8 cellular contexts compared by ENCODE assay signal in genomic region chr4:158170691-158171455, GRCh38. TPM values are rescaled to one million over a fixed set of nuclear protein-coding genes. Genes with fewer than 3 reads are reported as not detected.
A peak's percentile ranks its signal among the peaks of the same experiment; 100 is the strongest.
DNase-seq lines count a peak whose midpoint lies in the region; ATAC-seq, FAIRE-seq and TF ChIP-seq lines count a peak whose summit lies in the region.
"Had no signal": no experiment of that assay in that cellular context is flagged by ENCODE, and none has a peak within 500 bp of the region (broad histone marks: within the 10 kb centered on the region; RNA-seq: fewer than 3 reads in every experiment).

No MANE protein-coding gene starts in this region.

- no peak overlapping the region for H3K18ac ChIP-seq in H1 (ENCODE audit: extremely low read depth, low read length)

- no peak overlapping the region for H4K5ac ChIP-seq in H1 (ENCODE audit: insufficient read length, low read depth, low read length)

- H3K9me3 ChIP-seq in H1 (ENCODE audit: insufficient read depth in 2 of 2, low read depth in 1 of 2, low read length in 1 of 2) (no peaks in the 10 kb centered on the region), muscle layer of duodenum (ENCODE audit: control insufficient read depth in 1 of 2, low read length in 2 of 2) (no peaks in the 10 kb centered on the region)

- H3K27me3 ChIP-seq in H1 (replicated peaks in 1 of 4; ENCODE audit: control insufficient read depth in 3 of 4, extremely low read depth in 1 of 4, insufficient read depth in 3 of 4, low read length in 3 of 4) (no peaks in the 10 kb centered on the region), muscle layer of duodenum (ENCODE audit: low read depth, low read length) (no peaks in the 10 kb centered on the region)

- CTCF ChIA-PET in H1 (lab: Charles Lee; ENCODE audit: partially characterized antibody): interaction anchor here (0.6 to 4.3 kb wide), 49 partner anchors 8 to 656 kb away, joined by 3 to 41 read pairs (median 4); no protein-coding TSS in a partner anchor

- WGBS in H1 (ENCODE audit: extremely low coverage in 1 of 2, insufficient coverage in 1 of 2, insufficient read length in 1 of 2, insufficient replicate concordance in 2 of 2, low coverage in 1 of 2, low lambda C conversion rate in 2 of 2, missing lambda C conversion rate in 1 of 2), 2 experiments: 92% methylated on average over 30 of the region's 38 CpGs; no CpG with 5 or more reads in 1 of the 2 experiments

- H3K4me2 ChIP-seq in H1 (ENCODE audit: insufficient read depth in 1 of 2, low read depth in 2 of 2, low read length in 2 of 2): no peak overlapping the region

- no peak overlapping the region for H2BK12ac ChIP-seq in H1 (ENCODE audit: low read depth, low read length)

- no peak for FAIRE-seq in H1 (lab: Jason Lieb, UNC)

- no peak overlapping the region for H3K14ac ChIP-seq in H1 (ENCODE audit: insufficient read length)

- DNase-seq in NAMALWA (ENCODE audit: low spot score): peak; percentile 14
- peak in 1 of 2 experiments; percentile 86 for DNase-seq in H1 (ENCODE audit: low read depth in 1 of 2, low spot score in 2 of 2)
- no peak for DNase-seq in GF-D8 (lab: John Stamatoyannopoulos, UW)
- DNase-seq: activated B cell treated with CpG ODN at 0.5 μM for 24 hours had no signal

- H3K9ac ChIP-seq in H1 (replicated peaks in 1 of 4; ENCODE audit: extremely low read depth in 1 of 4, low read depth in 3 of 4, low read length in 3 of 4): no peak overlapping the region

- H4K20me1 ChIP-seq in H1 (replicated peaks in 1 of 2; ENCODE audit: control insufficient read depth in 1 of 2, insufficient read depth in 2 of 2, low read length in 2 of 2): no peaks in the 10 kb centered on the region

- TF ChIP-seq RAD21 in H1 (IDR thresholded peaks at IDR 0.05 in 1 of 2, conservative IDR thresholded peaks at IDR 0.05 in 1 of 2; ENCODE audit: low read depth in 2 of 2, low read length in 2 of 2): peak; percentile 39 to 54; a peak in 3 of 4 replicates

- no peak overlapping the region for H3K23ac ChIP-seq in H1 (ENCODE audit: insufficient read length)

- H4K8ac ChIP-seq in H1 (ENCODE audit: extremely low read depth, insufficient read depth, low read length): peak overlapping the region; percentile 57

- H4K91ac ChIP-seq in H1 (replicated peaks; ENCODE audit: insufficient read length, low read length): no peak overlapping the region

- H3K4me3 ChIP-seq in H1 (ENCODE audit: extremely low read depth in 1 of 4, insufficient read depth in 2 of 4, low read depth in 3 of 4, low read length in 4 of 4): no peak overlapping the region
- peak overlapping the region; percentile 68 to 78 for H3K4me3 ChIP-seq in muscle layer of duodenum (ENCODE audit: low read depth in 1 of 2, low read length in 2 of 2)

- TF ChIP-seq POLR2A in H1 (IDR thresholded peaks at IDR 0.05; ENCODE audit: control extremely low read depth in 1 of 2, low read depth in 2 of 2, low read length in 2 of 2): no peak

- H2AK5ac ChIP-seq in H1 (ENCODE audit: low read depth, low read length): no peak overlapping the region

- no peaks in the 10 kb centered on the region for H3K79me2 ChIP-seq in H1 (ENCODE audit: control insufficient read depth in 1 of 2, insufficient read depth in 2 of 2, low read length in 2 of 2)

- H3K79me1 ChIP-seq in H1 (ENCODE audit: low read depth, low read length): no peaks in the 10 kb centered on the region

- H3K4ac ChIP-seq in H1 (replicated peaks; ENCODE audit: insufficient read length, low read depth, low read length): no peak overlapping the region

- peak; percentile 65 to 79 (median 74) for TF ChIP-seq CTCF in H1 (IDR thresholded peaks at IDR 0.05; ENCODE audit: control extremely low read depth in 1 of 3, insufficient read depth in 1 of 3, low read depth in 1 of 3, low read length in 3 of 3)

- H3K56ac ChIP-seq in H1 (replicated peaks; ENCODE audit: insufficient read length, low read depth, low read length): no peak overlapping the region

- H3K36me3 ChIP-seq in H1 (ENCODE audit: control insufficient read depth in 2 of 4, insufficient read depth in 4 of 4, low read length in 3 of 4): no peaks in the 10 kb centered on the region
- no peaks in the 10 kb centered on the region for H3K36me3 ChIP-seq in muscle layer of duodenum (ENCODE audit: control insufficient read depth in 1 of 2, insufficient read depth in 2 of 2, low read length in 2 of 2)

- no peak overlapping the region for H2BK15ac ChIP-seq in H1 (ENCODE audit: low read length)

- H3K27ac ChIP-seq in H1 (ENCODE audit: low read depth, low read length) (no peak overlapping the region), muscle layer of duodenum (ENCODE audit: low read length) (peak overlapping the region; percentile 88)

- TF ChIP-seq EP300 in H1 (IDR thresholded peaks at IDR 0.05; ENCODE audit: borderline replicate concordance in 1 of 2, low read depth in 2 of 2, low read length in 2 of 2): no peak

- POLR2A ChIA-PET in H1 (lab: Charles Lee; ENCODE audit: partially characterized antibody): no interaction called here

- H3K4me1 ChIP-seq in H1 (replicated peaks in 1 of 4; ENCODE audit: control insufficient read depth in 3 of 4, insufficient read depth in 4 of 4, low read length in 3 of 4): no peaks in the 10 kb centered on the region
- peaks cover 9 to 17% of the 10 kb centered on the region in 2 donors for H3K4me1 ChIP-seq in muscle layer of duodenum (ENCODE audit: control insufficient read depth in 1 of 2, insufficient read depth in 2 of 2, low read length in 2 of 2)

- no peak overlapping the region for H2BK20ac ChIP-seq in H1 (ENCODE audit: low read length)

- H2BK5ac ChIP-seq in H1 (ENCODE audit: low read depth, low read length): 0 out of 2 replicates have a peak overlapping the region, but pooled peaks have one; percentile 10

- peak overlapping the region; percentile 70 for H2AFZ ChIP-seq in H1 (ENCODE audit: low read length)

- no peak overlapping the region for H2BK120ac ChIP-seq in H1 (replicated peaks; ENCODE audit: low read depth, low read length)

- ATAC-seq in GM18870 (IDR thresholded peaks at IDR 0.05; ENCODE audit: unreplicated experiment) (peak; percentile 52), GM21717 (IDR thresholded peaks at IDR 0.05; ENCODE audit: unreplicated experiment) (no peak), HG03457 (IDR thresholded peaks at IDR 0.05; ENCODE audit: unreplicated experiment) (no peak)

- H3K23me2 ChIP-seq in H1 (ENCODE audit: low read depth, low read length): no peaks in the 10 kb centered on the region

TF ChIP-seq in H1, 55 proteins besides CTCF, POLR2A, EP300 and RAD21:
- TF ChIP-seq EGR1 (IDR thresholded peaks at IDR 0.05; ENCODE audit: borderline replicate concordance, low read depth, low read length) (no peak), TEAD4 (IDR thresholded peaks at IDR 0.05; ENCODE audit: low read depth, low read length) (peak; percentile 87), KDM1A (IDR thresholded peaks at IDR 0.05; ENCODE audit: borderline replicate concordance, low read length) (peak; percentile 80; the same call in 1 of the 2 replicates)

RNA-seq across cellular contexts. Expression of gene GASK1B, which starts 2.0 kb away (rescaled TPM):
- total RNA-seq in H1 (2021; fragmentation: NEBNext Ultra II Directional; extraction: Animal tissue kit (Norgen Biotek cat#: 25700)): not detected in 2 replicates
- polyA plus RNA-seq in H1 (2011; rRNA removed): 0.02 TPM in 1 of 2 replicates, not detected in the other
- 0.03 TPM for polyA plus RNA-seq in H1 (2011; cell fraction: cytosol; rRNA removed)
- not detected for polyA plus RNA-seq in H1 (2011; cell fraction: nucleus; rRNA removed)
- polyA plus RNA-seq in H1 (2012, experiment 1 of 2): 0.08 to 0.25 TPM in 2 of 4 replicates, not detected in the others
- polyA plus RNA-seq in H1 (2012, experiment 2 of 2): not detected
- 0.02 TPM for polyA plus RNA-seq in H1 (2013, experiment 1 of 2)
- 0.06 TPM for polyA plus RNA-seq in H1 (2013, experiment 2 of 2)
- polyA minus RNA-seq in H1 (2011; rRNA and poly(A)+ RNA removed): not detected in 2 replicates
- polyA minus RNA-seq in H1 (2011; cell fraction: cytosol; rRNA and poly(A)+ RNA removed): not detected
- not detected for polyA minus RNA-seq in H1 (2011; cell fraction: nucleus; rRNA and poly(A)+ RNA removed)
- total RNA-seq: activated B cell treated with CpG ODN at 0.5 μM for 24 hours had no signal

RNA-seq across cellular contexts. Expression of gene TMEM144, which starts 39.4 kb away (rescaled TPM):
- total RNA-seq in H1 (2021; fragmentation: NEBNext Ultra II Directional; extraction: Animal tissue kit (Norgen Biotek cat#: 25700)): 1.6 and 2.6 TPM in 2 replicates
- polyA plus RNA-seq in H1 (2011; rRNA removed): 0.99 and 1.9 TPM in 2 replicates
- 1.3 TPM for polyA plus RNA-seq in H1 (2011; cell fraction: cytosol; rRNA removed)
- polyA plus RNA-seq in H1 (2011; cell fraction: nucleus; rRNA removed): 2.3 TPM
- polyA plus RNA-seq in H1 (2012, experiment 1 of 2): 1.7 to 2.0 TPM (median 1.8 TPM) in 4 replicates
- polyA plus RNA-seq in H1 (2012, experiment 2 of 2): 0.16 TPM
- polyA plus RNA-seq in H1 (2013, experiment 1 of 2): 1.8 TPM
- 1.9 TPM for polyA plus RNA-seq in H1 (2013, experiment 2 of 2)
- 3.5 and 7.0 TPM in 2 replicates for polyA minus RNA-seq in H1 (2011; rRNA and poly(A)+ RNA removed)
- polyA minus RNA-seq in H1 (2011; cell fraction: cytosol; rRNA and poly(A)+ RNA removed): 2.6 TPM
- 14.0 TPM for polyA minus RNA-seq in H1 (2011; cell fraction: nucleus; rRNA and poly(A)+ RNA removed)
- total RNA-seq: activated B cell treated with CpG ODN at 0.5 μM for 24 hours had no signal

Comparison
In these comparisons a context has a peak if more than half of its experiments do, and no peak if none do; other contexts are left out.
1. H3K4me3 ChIP-seq: peak in muscle layer of duodenum (2 of 2); none in H1 (0 of 4).